8 cellular contexts compared by ENCODE assay signal in genomic region chr12:119902084-119902509, GRCh38. TPM values are rescaled to one million over a fixed set of nuclear protein-coding genes. Genes with fewer than 3 reads are reported as not detected.
A peak's percentile ranks its signal among the peaks of the same experiment; 100 is the strongest.
DNase-seq lines count a peak whose midpoint lies in the region; ATAC-seq and TF ChIP-seq lines count a peak whose summit lies in the region.

No MANE protein-coding gene starts in this region.

- dilution Hi-C loops in mammary epithelial cell (cut with HindIII; ENCODE audit: low sequenced_read_pairs) = loop anchor here (10.0 kb wide), 1 partner anchor 63 kb away; no protein-coding TSS in a partner anchor

- H3K4me3 ChIP-seq in mammary epithelial cell (replicated peaks in 1 of 3; ENCODE audit: insufficient read depth in 1 of 3, low read depth in 2 of 3, low read length in 3 of 3) (no peak overlapping the region), sigmoid colon (no peak overlapping the region)

- H3K36me3 Mint-ChIP-seq in WTC11 = no peaks in the 10 kb centered on the region

- H3K9me3 ChIP-seq in mammary epithelial cell (replicated peaks; ENCODE audit: insufficient read depth, low read length) (no peaks in the 10 kb centered on the region), sigmoid colon (no peaks in the 10 kb centered on the region)

- H3K79me2 ChIP-seq in mammary epithelial cell (ENCODE audit: insufficient read depth, low read length) = no peaks in the 10 kb centered on the region

- H4K20me1 ChIP-seq in mammary epithelial cell (ENCODE audit: insufficient read depth, low read length) = no peaks in the 10 kb centered on the region

- BruUV-seq in mammary epithelial cell (replicated peaks; lab: Mats Ljungman, UMichigan) = no TSS peak

- DNase-seq in NCI-H226 (peak; percentile 42), WTC11 (ENCODE audit: low spot score) (peak; percentile 81), mammary epithelial cell (peak; percentile 50), kidney tubule cell (ENCODE audit: low spot score) (peak; percentile 80), sigmoid colon (no peak)
- DNase-seq in stimulated activated CD4-positive, alpha-beta T cell treated with anti-CD3 and anti-CD28 coated beads, Interleukin-4, amount 100 ng/mL, for 4 hours = peak; percentile 55 to 70

- ATAC-seq in HG03159 (IDR thresholded peaks at IDR 0.05; ENCODE audit: unreplicated experiment) (peak; percentile 85), WTC11 (peak; percentile 99)

- H3K4me1 ChIP-seq in mammary epithelial cell (ENCODE audit: insufficient read depth, low read length) = no peaks in the 10 kb centered on the region
- H3K4me1 ChIP-seq in sigmoid colon = no peaks in the 10 kb centered on the region

- peak; percentile 89 for TF ChIP-seq CTCF in GM12801 (IDR thresholded peaks at IDR 0.05; ENCODE audit: extremely low read depth, insufficient read length)
- TF ChIP-seq CTCF in WTC11 (IDR thresholded peaks at IDR 0.05) = peak; percentile 46; the same call in 1 of the 2 replicates
- TF ChIP-seq CTCF in mammary epithelial cell (conservative IDR thresholded peaks at IDR 0.05 in 1 of 2, IDR thresholded peaks at IDR 0.05 in 1 of 2; ENCODE audit: extremely low read depth in 1 of 2, insufficient read depth in 1 of 2, low read depth in 1 of 2, low read length in 2 of 2) = peak; percentile 87 to 93
- peak in 1 of 4 experiments; percentile 61 for TF ChIP-seq CTCF in sigmoid colon (IDR thresholded peaks at IDR 0.05)

- no peaks in the 10 kb centered on the region for H3K4me1 Mint-ChIP-seq in WTC11

- POLR2A ChIA-PET in WTC11 (lab: Charles Lee) = no interaction called here

- H2AFZ ChIP-seq in mammary epithelial cell (ENCODE audit: low read depth, low read length) = no peak overlapping the region

- H3K27ac ChIP-seq in mammary epithelial cell (ENCODE audit: insufficient read depth, low read depth, low read length) = no peak overlapping the region
- H3K27ac ChIP-seq in sigmoid colon = no peak overlapping the region

- H3K27me3 Mint-ChIP-seq in WTC11 (ENCODE audit: low read depth) = no peaks in the 10 kb centered on the region

- TF ChIP-seq POLR2A in sigmoid colon (IDR thresholded peaks at IDR 0.05) = no peak

- in situ Hi-C loops in mammary epithelial cell (cut with MboI; ENCODE audit: low sequenced_read_pairs in 2 of 2) = no loop called here

- no peak overlapping the region for H3K27ac Mint-ChIP-seq in WTC11

- no peak overlapping the region for H3K4me2 ChIP-seq in mammary epithelial cell (ENCODE audit: insufficient read depth, low read depth, low read length)

- CTCF ChIA-PET in WTC11 (lab: Charles Lee) = interaction anchor here (0.6 to 2.5 kb wide), 16 partner anchors 11 to 216 kb away, joined by 3 to 13 read pairs (median 3); partner anchors contain the start of gene CIT
- CTCF ChIA-PET in mammary epithelial cell (lab: Charles Lee; ENCODE audit: low non-redundant PET) = interaction anchor here (0.5 kb wide), 1 partner anchor 1524 kb away, joined by 4 read pairs; no protein-coding TSS in a partner anchor

- no peak for TF ChIP-seq EP300 in sigmoid colon (IDR thresholded peaks at IDR 0.05)

- 0% methylated on average over 5 of the region's 5 CpGs for WGBS in mammary epithelial cell (ENCODE audit: low coverage, missing lambda C conversion rate)
- WGBS in sigmoid colon, 2 donors = 2% methylated on average over 5 of the region's 5 CpGs

- H3K27me3 ChIP-seq in mammary epithelial cell (ENCODE audit: insufficient read depth, low read length) = no peaks in the 10 kb centered on the region
- no peaks in the 10 kb centered on the region for H3K27me3 ChIP-seq in sigmoid colon

- intact Hi-C loops in mammary epithelial cell (cut with micrococcal nuclease) (loop anchor here (1.0 kb wide), 4 partner anchors 98 to 211 kb away; no protein-coding TSS in a partner anchor), sigmoid colon (cut with DNase I) (no loop called here)

- no peaks in the 10 kb centered on the region for H3K36me3 ChIP-seq in mammary epithelial cell (ENCODE audit: insufficient read depth, low read length)
- H3K36me3 ChIP-seq in sigmoid colon = no peaks in the 10 kb centered on the region

- no peak overlapping the region for H3K9ac ChIP-seq in mammary epithelial cell (ENCODE audit: insufficient read depth, low read length)

- no peak overlapping the region for H3K4me3 Mint-ChIP-seq in WTC11

- H3K9me3 Mint-ChIP-seq in WTC11 = no peaks in the 10 kb centered on the region

TF ChIP-seq in WTC11, 78 proteins besides CTCF, POLR2A, EP300 and RAD21:
- no peak for TF ChIP-seq ZNF425 (CRISPR knock-in tag; conservative IDR thresholded peaks at IDR 0.05)
- no peak for TF ChIP-seq TCF7 (CRISPR knock-in tag; IDR thresholded peaks at IDR 0.05; ENCODE audit: low read depth)
- TF ChIP-seq NR3C1 (CRISPR knock-in tag; conservative IDR thresholded peaks at IDR 0.05; ENCODE audit: low read depth) = no peak
- no peak for TF ChIP-seq FOXP1 (CRISPR knock-in tag; IDR thresholded peaks at IDR 0.05; ENCODE audit: borderline replicate concordance)
- no peak for TF ChIP-seq ZNF121 (CRISPR knock-in tag; IDR thresholded peaks at IDR 0.05)
- TF ChIP-seq JUN (CRISPR knock-in tag; IDR thresholded peaks at IDR 0.05) = no peak
- TF ChIP-seq HMGXB4 (CRISPR knock-in tag; IDR thresholded peaks at IDR 0.05) = no peak
- no peak for TF ChIP-seq ZNF423 (CRISPR knock-in tag; IDR thresholded peaks at IDR 0.05)
TF ChIP-seq in WTC11: peak in this region for 0.

RNA-seq across cellular contexts. Expression of gene CIT, which starts 25.0 kb away (rescaled TPM):
- total RNA-seq in WTC11 (2021) (61.6 to 65.4 TPM (median 62.0 TPM) in 3 replicates), mammary epithelial cell (10 to 100 TPM in 1 of 2 donors, 1 to 10 TPM in 1; 3.2 to 30.0 TPM), sigmoid colon (1 to 10 TPM; 4.6 to 9.2 (median 5.4) TPM)
- polyA plus RNA-seq in mammary epithelial cell (12.3 TPM), sigmoid colon (1 to 10 TPM; 1.2 to 8.5 (median 1.8) TPM)
- polyA minus RNA-seq in mammary epithelial cell = 122 TPM
